32 cellular contexts compared by ENCODE assay signal in genomic region chr20:60751826-60752225, GRCh38.
"Had no signal": no experiment of that assay in that cellular context is flagged by ENCODE, and none has a peak within 500 bp of the region (broad histone marks: within the 10 kb centered on the region; RNA-seq: fewer than 3 reads in every experiment).

No MANE protein-coding gene starts in this region.

- DNase-seq: activated CD4-positive, alpha-beta memory T cell treated with anti-CD3 and anti-CD28 coated beads for 36 hours; activated CD4-positive, alpha-beta T cell treated with anti-CD3 and anti-CD28 coated beads for 36 hours; activated CD4-positive, alpha-beta T cell treated with anti-CD3 and anti-CD28 coated beads, Interleukin-2, amount 10 ng/mL, durations not matched to agents 24 days and 14 days; activated CD4-positive, CD25-positive, alpha-beta regulatory T cell; activated CD4-positive, CD25-positive, alpha-beta regulatory T cell treated with anti-CD3 and anti-CD28 coated beads, Interleukin-2, amount 50 U/mL, for 72 hours; activated CD8-positive, alpha-beta memory T cell treated with anti-CD3 and anti-CD28 coated beads, Interleukin-2, amount 10 ng/mL, durations not matched to agents 7 days and 5 days; activated CD8-positive, alpha-beta memory T cell treated with anti-CD3 and anti-CD28 coated beads, Interleukin-2, amount 50 U/mL, for 4 hours; activated CD8-positive, alpha-beta T cell treated with anti-CD3 and anti-CD28 coated beads, Interleukin-2, amount 10 ng/mL, durations not matched to agents 7 days and 5 days; activated effector memory CD4-positive, alpha-beta T cell treated with anti-CD3 and anti-CD28 coated beads, Interleukin-2, amount 50 U/mL, for 16 hours; activated naive CD4-positive, alpha-beta T cell treated with anti-CD3 and anti-CD28 coated beads for 36 hours; activated naive CD8-positive, alpha-beta T cell treated with anti-CD3 and anti-CD28 coated beads for 36 hours; activated naive CD8-positive, alpha-beta T cell treated with anti-CD3 and anti-CD28 coated beads, Interleukin-2, amount 50 U/mL, for 24 hours; activated T-cell treated with anti-CD3 and anti-CD28 coated beads, Interleukin-2, amount 50 U/mL, for 1 hour; activated T-cell treated with anti-CD3 and anti-CD28 coated beads, Interleukin-2, amount 50 U/mL, for 48 hours; adrenal gland; amygdala; aorta; body of pancreas; caudate nucleus; cortex of kidney; dermis blood vessel endothelial cell; effector CD8-positive, alpha-beta T cell; esophagus squamous epithelium; foreskin melanocyte; heart right ventricle; T-helper 2 cell; WERI-Rb-1 had no signal

- H3K4me1 ChIP-seq: adrenal gland, body of pancreas, esophagus squamous epithelium, gastroesophageal sphincter, heart right ventricle had no signal

- H3K9me3 Mint-ChIP-seq: activated CD4-positive, alpha-beta memory T cell treated with anti-CD3 and anti-CD28 coated beads for 36 hours; activated CD4-positive, alpha-beta T cell treated with anti-CD3 and anti-CD28 coated beads, Interleukin-2, amount 10 ng/mL, durations not matched to agents 24 days and 14 days; activated naive CD4-positive, alpha-beta T cell treated with anti-CD3 and anti-CD28 coated beads, Interleukin-2, amount 50 U/mL, for 24 hours; activated naive CD8-positive, alpha-beta T cell treated with anti-CD3 and anti-CD28 coated beads for 36 hours; activated naive CD8-positive, alpha-beta T cell treated with anti-CD3 and anti-CD28 coated beads, Interleukin-2, amount 50 U/mL, for 24 hours; activated T-helper 1 cell treated with anti-CD3 and anti-CD28 coated beads, Interleukin-12 subunit alpha, Interleukin-12 subunit beta, Interleukin-2, Interleukin-4 antibody, amounts not matched to agents 30 ng/mL and 10 ng/mL and 1 ng/mL, durations not matched to agents 14 hours and 24 hours and 36 hours; activated T-helper 2 cell treated with anti-CD3 and anti-CD28 coated beads, Interferon-gamma antibody, Interleukin-2, Interleukin-4, amounts not matched to agents 10 μg/mL and 5 μg/mL and 100 μg/mL, durations not matched to agents 14 hours and 24 hours and 36 hours had no signal

- H3K4me3 Mint-ChIP-seq: activated CD4-positive, alpha-beta memory T cell treated with anti-CD3 and anti-CD28 coated beads for 36 hours; activated CD4-positive, alpha-beta T cell treated with anti-CD3 and anti-CD28 coated beads for 36 hours; activated CD4-positive, alpha-beta T cell treated with anti-CD3 and anti-CD28 coated beads, Interleukin-2, amount 10 ng/mL, durations not matched to agents 24 days and 14 days; activated CD8-positive, alpha-beta memory T cell treated with anti-CD3 and anti-CD28 coated beads, Interleukin-2, amount 10 ng/mL, durations not matched to agents 7 days and 5 days; activated CD8-positive, alpha-beta T cell treated with anti-CD3 and anti-CD28 coated beads, Interleukin-2, amount 10 ng/mL, durations not matched to agents 7 days and 5 days; activated naive CD4-positive, alpha-beta T cell treated with anti-CD3 and anti-CD28 coated beads for 36 hours; activated naive CD4-positive, alpha-beta T cell treated with anti-CD3 and anti-CD28 coated beads, Interleukin-2, amount 50 U/mL, for 24 hours; activated naive CD8-positive, alpha-beta T cell treated with anti-CD3 and anti-CD28 coated beads for 36 hours; activated naive CD8-positive, alpha-beta T cell treated with anti-CD3 and anti-CD28 coated beads, Interleukin-2, amount 50 U/mL, for 24 hours; activated T-helper 1 cell treated with anti-CD3 and anti-CD28 coated beads, Interleukin-12 subunit alpha, Interleukin-12 subunit beta, Interleukin-2, Interleukin-4 antibody, amounts not matched to agents 30 ng/mL and 10 ng/mL and 1 ng/mL, durations not matched to agents 14 hours and 24 hours and 36 hours had no signal

- H3K27me3 Mint-ChIP-seq: activated CD4-positive, alpha-beta memory T cell treated with anti-CD3 and anti-CD28 coated beads for 36 hours; activated CD4-positive, alpha-beta T cell treated with anti-CD3 and anti-CD28 coated beads, Interleukin-2, amount 10 ng/mL, durations not matched to agents 24 days and 14 days; activated CD8-positive, alpha-beta memory T cell treated with anti-CD3 and anti-CD28 coated beads, Interleukin-2, amount 10 ng/mL, durations not matched to agents 7 days and 5 days; activated naive CD4-positive, alpha-beta T cell treated with anti-CD3 and anti-CD28 coated beads, Interleukin-2, amount 50 U/mL, for 24 hours; activated naive CD8-positive, alpha-beta T cell treated with anti-CD3 and anti-CD28 coated beads, Interleukin-2, amount 50 U/mL, for 24 hours had no signal

- H3K9me3 ChIP-seq: adrenal gland, body of pancreas, esophagus squamous epithelium, gastroesophageal sphincter, heart right ventricle had no signal

- H3K36me3 ChIP-seq: adrenal gland, esophagus squamous epithelium, gastroesophageal sphincter, heart right ventricle, WERI-Rb-1 had no signal

- H3K4me3 ChIP-seq: adrenal gland, body of pancreas, esophagus squamous epithelium, gastroesophageal sphincter, heart right ventricle had no signal

- H3K27me3 ChIP-seq: adrenal gland, body of pancreas, esophagus squamous epithelium, gastroesophageal sphincter had no signal

- H3K36me3 Mint-ChIP-seq: activated CD4-positive, alpha-beta memory T cell treated with anti-CD3 and anti-CD28 coated beads for 36 hours; activated CD8-positive, alpha-beta memory T cell treated with anti-CD3 and anti-CD28 coated beads, Interleukin-2, amount 10 ng/mL, durations not matched to agents 7 days and 5 days; activated naive CD4-positive, alpha-beta T cell treated with anti-CD3 and anti-CD28 coated beads, Interleukin-2, amount 50 U/mL, for 24 hours; activated naive CD8-positive, alpha-beta T cell treated with anti-CD3 and anti-CD28 coated beads for 36 hours had no signal

- H3K27ac Mint-ChIP-seq: activated CD4-positive, alpha-beta memory T cell treated with anti-CD3 and anti-CD28 coated beads for 36 hours; activated CD4-positive, alpha-beta T cell treated with anti-CD3 and anti-CD28 coated beads for 36 hours; activated CD4-positive, alpha-beta T cell treated with anti-CD3 and anti-CD28 coated beads, Interleukin-2, amount 10 ng/mL, durations not matched to agents 24 days and 14 days; activated CD8-positive, alpha-beta memory T cell treated with anti-CD3 and anti-CD28 coated beads, Interleukin-2, amount 10 ng/mL, durations not matched to agents 7 days and 5 days; activated CD8-positive, alpha-beta T cell treated with anti-CD3 and anti-CD28 coated beads, Interleukin-2, amount 10 ng/mL, durations not matched to agents 7 days and 5 days; activated naive CD4-positive, alpha-beta T cell treated with anti-CD3 and anti-CD28 coated beads for 36 hours; activated naive CD4-positive, alpha-beta T cell treated with anti-CD3 and anti-CD28 coated beads, Interleukin-2, amount 50 U/mL, for 24 hours; activated naive CD8-positive, alpha-beta T cell treated with anti-CD3 and anti-CD28 coated beads for 36 hours; activated naive CD8-positive, alpha-beta T cell treated with anti-CD3 and anti-CD28 coated beads, Interleukin-2, amount 50 U/mL, for 24 hours; activated T-helper 1 cell treated with anti-CD3 and anti-CD28 coated beads, Interleukin-12 subunit alpha, Interleukin-12 subunit beta, Interleukin-2, Interleukin-4 antibody, amounts not matched to agents 30 ng/mL and 10 ng/mL and 1 ng/mL, durations not matched to agents 14 hours and 24 hours and 36 hours; activated T-helper 2 cell treated with anti-CD3 and anti-CD28 coated beads, Interferon-gamma antibody, Interleukin-2, Interleukin-4, amounts not matched to agents 10 μg/mL and 5 μg/mL and 100 μg/mL, durations not matched to agents 14 hours and 24 hours and 36 hours had no signal

- H3K4me1 Mint-ChIP-seq: activated CD4-positive, alpha-beta T cell treated with anti-CD3 and anti-CD28 coated beads for 36 hours; activated CD4-positive, alpha-beta T cell treated with anti-CD3 and anti-CD28 coated beads, Interleukin-2, amount 10 ng/mL, durations not matched to agents 24 days and 14 days; activated CD8-positive, alpha-beta memory T cell treated with anti-CD3 and anti-CD28 coated beads, Interleukin-2, amount 10 ng/mL, durations not matched to agents 7 days and 5 days; activated naive CD4-positive, alpha-beta T cell treated with anti-CD3 and anti-CD28 coated beads, Interleukin-2, amount 50 U/mL, for 24 hours; activated naive CD8-positive, alpha-beta T cell treated with anti-CD3 and anti-CD28 coated beads for 36 hours; activated naive CD8-positive, alpha-beta T cell treated with anti-CD3 and anti-CD28 coated beads, Interleukin-2, amount 50 U/mL, for 24 hours had no signal

- H3K27ac ChIP-seq: adrenal gland, body of pancreas, epithelial cell of prostate, esophagus squamous epithelium, gastroesophageal sphincter, heart right ventricle, WERI-Rb-1 had no signal

- ATAC-seq: activated CD4-positive, alpha-beta T cell treated with anti-CD3 and anti-CD28 coated beads for 36 hours; activated CD8-positive, alpha-beta memory T cell treated with anti-CD3 and anti-CD28 coated beads, Interleukin-2, amount 10 ng/mL, durations not matched to agents 7 days and 5 days; activated CD8-positive, alpha-beta T cell treated with anti-CD3 and anti-CD28 coated beads, Interleukin-2, amount 10 ng/mL, durations not matched to agents 7 days and 5 days; activated naive CD8-positive, alpha-beta T cell treated with anti-CD3 and anti-CD28 coated beads, Interleukin-2, amount 50 U/mL, for 24 hours; body of pancreas; gastroesophageal sphincter; heart right ventricle had no signal
